In the genomic region with DNA sequence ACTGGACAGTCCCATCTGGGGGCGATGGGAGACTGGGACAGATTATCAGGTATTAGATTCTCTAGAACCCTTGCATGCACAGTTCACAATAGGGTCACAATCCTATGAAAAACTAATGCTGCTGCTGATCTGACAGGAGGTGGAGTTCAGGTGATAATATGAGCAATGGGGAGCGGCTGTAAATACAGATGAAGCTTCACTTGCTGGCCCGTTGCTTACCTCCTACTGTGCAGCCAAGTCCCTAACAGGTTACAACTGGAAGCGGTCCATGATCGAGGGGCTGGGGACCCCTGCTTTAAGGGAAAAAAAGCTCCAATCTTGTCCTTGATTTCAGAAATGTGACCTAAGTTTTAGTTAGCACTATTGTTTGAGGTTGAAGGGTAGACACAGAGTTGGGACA, we compare ENCODE assay signal across 22 cellular contexts.
"Had no signal": no experiment of that assay in that cellular context is flagged by ENCODE, and none has a peak within 500 bp of the region (broad histone marks: within the 10 kb centered on the region; RNA-seq: fewer than 3 reads in every experiment).

No MANE protein-coding gene starts in this region.

- H3K36me3 ChIP-seq: esophagus muscularis mucosa, gastroesophageal sphincter, heart left ventricle, left lung, lower lobe of right lung had no signal

- H3K4me1 ChIP-seq: esophagus muscularis mucosa, gastroesophageal sphincter, heart left ventricle, left lung, lower lobe of right lung had no signal

- FAIRE-seq: colon, endothelial cell of umbilical vein, frontal cortex, islet of Langerhans had no signal

- H2AFZ ChIP-seq: hepatocyte had no signal

- ATAC-seq: gastroesophageal sphincter, heart left ventricle, left cardiac atrium, left lung, left ventricle myocardium superior, lower lobe of right lung, mucosa of descending colon had no signal

- H3K4me1 Mint-ChIP-seq: naive B cell had no signal

- H3K4me2 ChIP-seq: hepatocyte had no signal

- H3K36me3 Mint-ChIP-seq: mesothelial cell of epicardium, naive B cell had no signal

- H3K79me2 ChIP-seq: hepatocyte had no signal

- H3K4me3 Mint-ChIP-seq: mesothelial cell of epicardium, naive B cell had no signal

- DNase-seq: dermis blood vessel endothelial cell; dorsolateral prefrontal cortex; effector CD4-positive, alpha-beta T cell; effector memory CD4-positive, alpha-beta T cell; heart left ventricle; hypothalamus; left cardiac atrium; left lung; left ventricle myocardium superior; lower lobe of right lung; mucosa of descending colon; naive B cell had no signal

- H3K27ac Mint-ChIP-seq: mesothelial cell of epicardium, naive B cell had no signal

- H3K9me3 ChIP-seq: esophagus muscularis mucosa, lower lobe of right lung, mucosa of descending colon had no signal

- H3K27me3 ChIP-seq: esophagus muscularis mucosa, foreskin keratinocyte, gastroesophageal sphincter, heart left ventricle, hepatocyte, left lung had no signal

- H3K27me3 Mint-ChIP-seq: naive B cell had no signal

- H3K27ac ChIP-seq: coronary artery, dorsolateral prefrontal cortex, esophagus muscularis mucosa, foreskin keratinocyte, gastroesophageal sphincter, heart left ventricle, hepatocyte, left lung, lower lobe of right lung had no signal

- H3K4me3 ChIP-seq: coronary artery, dorsolateral prefrontal cortex, esophagus muscularis mucosa, gastroesophageal sphincter, heart left ventricle, hepatocyte, left lung, lower lobe of right lung, mucosa of descending colon had no signal
